ENCODE assay signal across 18 cellular contexts in the genomic region with DNA sequence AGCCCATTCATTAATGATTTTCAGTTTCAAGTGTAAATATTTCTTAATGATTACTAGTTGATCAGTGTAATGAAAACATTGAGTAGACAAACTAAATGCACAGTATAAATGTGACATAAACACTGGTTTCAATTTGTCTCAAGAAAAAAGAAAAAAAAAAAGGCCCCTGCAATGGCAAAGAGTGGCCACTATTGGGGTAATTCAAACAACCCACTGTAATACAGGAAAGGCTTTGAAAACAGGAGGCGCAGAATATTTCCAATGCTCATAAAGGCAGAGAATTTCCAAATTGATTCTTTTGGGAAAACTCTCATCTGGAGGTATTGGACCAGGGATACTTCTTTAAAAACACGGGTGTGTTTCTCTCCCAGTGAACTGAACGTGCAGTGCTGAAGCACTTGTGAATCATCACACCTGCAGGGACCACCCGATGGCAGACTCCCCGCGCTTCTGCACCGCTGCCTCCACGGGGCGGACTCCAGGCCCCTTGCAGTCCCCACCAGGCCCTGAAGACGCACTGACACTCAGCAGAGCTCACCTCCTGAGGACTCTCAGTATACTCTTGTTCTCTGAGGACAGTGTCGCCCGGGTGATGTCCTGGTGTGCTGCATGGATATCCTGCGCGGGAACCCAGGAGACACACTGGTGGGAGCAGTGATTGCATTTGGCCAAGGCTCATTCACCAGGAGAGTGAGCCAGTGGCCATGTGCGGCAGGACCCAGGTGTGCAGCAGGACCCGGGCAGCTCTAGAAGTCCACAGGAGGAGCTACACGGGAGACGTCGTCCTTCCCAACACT.
DNase-seq lines count a peak whose midpoint lies in the region; TF ChIP-seq lines count a peak whose summit lies in the region.
"Had no signal": no experiment of that assay in that cellular context is flagged by ENCODE, and none has a peak within 500 bp of the region (broad histone marks: within the 10 kb centered on the region; RNA-seq: fewer than 3 reads in every experiment).

No MANE protein-coding gene starts in this region.

- intact Hi-C loops in left ventricle myocardium inferior (cut with micrococcal nuclease) = no loop called here

- DNase-seq in right atrium auricular region (ENCODE audit: low spot score) (peak; percentile 50), left ventricle myocardium inferior (no peak), choroid plexus epithelial cell (ENCODE audit: low read depth) (no peak), neural progenitor cell (ENCODE audit: low spot score) (no peak), DMS53 treated with DMSO at 0.1 percent for 48 hours (lab: John Stamatoyannopoulos, UW; ENCODE audit: unreplicated experiment) (no peak), GF-D8 (lab: John Stamatoyannopoulos, UW) (no peak), NCI-H446 (lab: John Stamatoyannopoulos, UW) (no peak), COR-L47 (lab: John Stamatoyannopoulos, UW) (no peak)
- DNase-seq: Calu3; CD4-positive, alpha-beta T cell; IMR-90; Karpas-422; NCI-H1048; NCI-H1436; NCI-H510A; NCI-H82; RPMI8226; SHP77 treated with DMSO at 0.1 percent for 48 hours had no signal

- H3K9me3 ChIP-seq in right atrium auricular region (peaks cover 0 to 8% of the 10 kb centered on the region in 2 donors), left ventricle myocardium inferior (replicated peaks) (peaks cover 18% of the 10 kb centered on the region), neural progenitor cell (ENCODE audit: low read depth) (no peaks in the 10 kb centered on the region)

- H3K36me3 ChIP-seq in right atrium auricular region (no peaks in the 10 kb centered on the region), left ventricle myocardium inferior (no peaks in the 10 kb centered on the region), neural progenitor cell (no peaks in the 10 kb centered on the region)

- H3K4me3 ChIP-seq in right atrium auricular region (no peak overlapping the region), left ventricle myocardium inferior (no peak overlapping the region), choroid plexus epithelial cell (ENCODE audit: low read depth, low read length) (no peak overlapping the region), neural progenitor cell (no peak overlapping the region)

- H3K4me1 Mint-ChIP-seq in neural progenitor cell = peaks cover 14% of the 10 kb centered on the region

- no peaks in the 10 kb centered on the region for H3F3A ChIP-seq in neural progenitor cell (ENCODE audit: low read depth)

- no peak overlapping the region for H2AFZ ChIP-seq in neural progenitor cell (replicated peaks)

- no peak overlapping the region for H3K4me3 Mint-ChIP-seq in neural progenitor cell
- H3K4me3 Mint-ChIP-seq: CD4-positive, alpha-beta T cell had no signal

- H3K4me2 ChIP-seq in neural progenitor cell = peak overlapping the region; percentile 43

- H3K79me2 ChIP-seq in neural progenitor cell (ENCODE audit: low read depth) = no peaks in the 10 kb centered on the region

- peaks cover under 1% of the 10 kb centered on the region for H3K36me3 Mint-ChIP-seq in neural progenitor cell

- H3K27ac ChIP-seq in right atrium auricular region (no peak overlapping the region), left ventricle myocardium inferior (replicated peaks) (no peak overlapping the region), neural progenitor cell (no peak overlapping the region)

- H3K4me1 ChIP-seq in right atrium auricular region (no peaks in the 10 kb centered on the region), left ventricle myocardium inferior (no peaks in the 10 kb centered on the region), neural progenitor cell (peaks cover 14% of the 10 kb centered on the region)

- no peak overlapping the region for H3K9ac ChIP-seq in neural progenitor cell

- H3K27ac Mint-ChIP-seq in neural progenitor cell = no peak overlapping the region
- H3K27ac Mint-ChIP-seq: CD4-positive, alpha-beta T cell had no signal

- no peaks in the 10 kb centered on the region for H4K20me1 ChIP-seq in neural progenitor cell (ENCODE audit: low read depth)

- H3K9me3 Mint-ChIP-seq in neural progenitor cell = peaks cover 10% of the 10 kb centered on the region

- peaks cover 7% of the 10 kb centered on the region for H3K27me3 Mint-ChIP-seq in neural progenitor cell (ENCODE audit: insufficient read depth, low read depth)
- H3K27me3 Mint-ChIP-seq: CD4-positive, alpha-beta T cell had no signal

- no peak for TF ChIP-seq CTCF in right atrium auricular region (IDR thresholded peaks at IDR 0.05)
- TF ChIP-seq CTCF in left ventricle myocardium inferior (IDR thresholded peaks at IDR 0.05; ENCODE audit: borderline replicate concordance) = no peak
- peak; percentile 5 for TF ChIP-seq CTCF in choroid plexus epithelial cell (conservative IDR thresholded peaks at IDR 0.05; ENCODE audit: low read depth, low read length)
- TF ChIP-seq CTCF in neural progenitor cell (IDR thresholded peaks at IDR 0.05) = peak; percentile 34

- H3K27me3 ChIP-seq in right atrium auricular region = no peaks in the 10 kb centered on the region
- H3K27me3 ChIP-seq in left ventricle myocardium inferior (ENCODE audit: low read depth) = no peaks in the 10 kb centered on the region
- H3K27me3 ChIP-seq in neural progenitor cell = no peaks in the 10 kb centered on the region

Comparison
In these comparisons a context has a peak if more than half of its experiments do, and no peak if none do; other contexts are left out.
1. CTCF ChIP-seq: peak in choroid plexus epithelial cell (single experiment) and neural progenitor cell (single experiment); none in right atrium auricular region (0 of 2) and left ventricle myocardium inferior (single experiment).